Comparison of ENCODE assay signal across 1 cellular context in genomic region chr6:57221191-57221935, GRCh38.
A peak's percentile ranks its signal among the peaks of the same experiment; 100 is the strongest.
TF ChIP-seq lines count a peak whose summit lies in the region.

No MANE protein-coding gene starts in this region.

TF ChIP-seq in WTC11, 78 proteins besides CTCF, POLR2A, EP300 and RAD21 (continued from another document):
- TF ChIP-seq ARID4B (CRISPR knock-in tag; IDR thresholded peaks at IDR 0.05; ENCODE audit: borderline replicate concordance): 0 out of 2 replicates have a peak, but pooled peaks have one; percentile 24
- TF ChIP-seq FOXK1 (CRISPR knock-in tag; IDR thresholded peaks at IDR 0.05): 0 out of 2 replicates have a peak, but pooled peaks have one; percentile 46
- TF ChIP-seq MYBL2 (CRISPR knock-in tag; IDR thresholded peaks at IDR 0.05): 0 out of 2 replicates have a peak, but pooled peaks have one; percentile 20
- TF ChIP-seq ZNF671 (CRISPR knock-in tag; IDR thresholded peaks at IDR 0.05): no peak
- no peak for TF ChIP-seq ATF1 (CRISPR knock-in tag; IDR thresholded peaks at IDR 0.05)
- 0 out of 2 replicates have a peak, but pooled peaks have one; percentile 52 for TF ChIP-seq CBFB (CRISPR knock-in tag; IDR thresholded peaks at IDR 0.05; ENCODE audit: low read depth)
- 0 out of 2 replicates have a peak, but pooled peaks have one; percentile 22 for TF ChIP-seq SMAD3 (CRISPR knock-in tag; IDR thresholded peaks at IDR 0.05; ENCODE audit: borderline replicate concordance)
